10 cellular contexts compared by ENCODE assay signal in genomic region chr13:23890225-23890607, GRCh38. TPM values are rescaled to one million over a fixed set of nuclear protein-coding genes. Genes with fewer than 3 reads are reported as not detected.
DNase-seq lines count a peak whose midpoint lies in the region; TF ChIP-seq lines count a peak whose summit lies in the region.
"Not testable (repeated sequence)": the region's sequence is repeated elsewhere in the genome, so short reads cannot be mapped to it uniquely, and the experiment has no call there.
"Had no signal": no experiment of that assay in that cellular context is flagged by ENCODE, and none has a peak within 500 bp of the region (broad histone marks: within the 10 kb centered on the region; RNA-seq: fewer than 3 reads in every experiment).

No MANE protein-coding gene starts in this region.

- not testable (repeated sequence) for H3K23ac ChIP-seq in neuronal stem cell (ENCODE audit: low read depth, low read length, poor library complexity)

- no CpG with 5 or more reads among the region's 5 CpGs for WGBS in neuronal stem cell (ENCODE audit: extremely low coverage in 2 of 2, insufficient read length in 2 of 2, insufficient replicate concordance in 1 of 2), 2 donors

- not testable (repeated sequence) for H3K18ac ChIP-seq in neuronal stem cell (ENCODE audit: low read length)

- H2BK15ac ChIP-seq in neuronal stem cell (ENCODE audit: low read length), result not testable (repeated sequence)

- H3K9me3 ChIP-seq in AG04450 (ENCODE audit: control insufficient read depth, insufficient read depth, low read length); iPS-15b (ENCODE audit: control insufficient read depth, insufficient read depth, low read length); neuronal stem cell (replicated peaks in 1 of 2; ENCODE audit: control insufficient read depth in 2 of 2, insufficient read depth in 1 of 2, low read depth in 1 of 2, low read length in 2 of 2): not testable (repeated sequence)

- H3K9ac ChIP-seq in iPS-15b (ENCODE audit: low read depth, low read length); neuronal stem cell (ENCODE audit: low read depth, low read length, poor library complexity): not testable (repeated sequence)

- peak overlapping the region in 3 of 4 donors; percentile 86 to 97 (median 91) for H3K4me3 Mint-ChIP-seq in IgD-negative memory B cell
- H3K4me3 Mint-ChIP-seq in activated CD4-positive, alpha-beta memory T cell treated with anti-CD3 and anti-CD28 coated beads, Interleukin-2, amount 10 ng/mL, durations not matched to agents 7 days and 5 days, result peak overlapping the region; percentile 89

- H4K91ac ChIP-seq in neuronal stem cell (ENCODE audit: low read depth, low read length, poor library complexity), result not testable (repeated sequence)

- not testable (repeated sequence) for DNase-seq in AG04450 (ENCODE audit: low read depth, low spot score); activated CD4-positive, alpha-beta memory T cell treated with anti-CD3 and anti-CD28 coated beads, Interleukin-2, amount 10 ng/mL, durations not matched to agents 7 days and 5 days; neuronal stem cell (ENCODE audit: low spot score)
- peak; percentile 30 for DNase-seq in OCI-M1 (lab: John Stamatoyannopoulos, UW)
- peak in 1 of 61 donors; percentile 20 for DNase-seq in caudate nucleus (lab: John Stamatoyannopoulos, UW)

- H4K8ac ChIP-seq in neuronal stem cell (ENCODE audit: low read depth, low read length), result not testable (repeated sequence)

- H3K79me1 ChIP-seq in neuronal stem cell (ENCODE audit: low read depth, low read length), result not testable (repeated sequence)

- CTCF ChIA-PET in AG04450 (lab: Charles Lee), result interaction anchor here (0.7 to 3.3 kb wide), 19 partner anchors 9 to 566 kb away, joined by 3 to 20 read pairs (median 4); partner anchors contain the start of gene TNFRSF19
- CTCF ChIA-PET in activated CD4-positive, alpha-beta memory T cell treated with anti-CD3 and anti-CD28 coated beads, Interleukin-2, amount 10 ng/mL, durations not matched to agents 7 days and 5 days (lab: Charles Lee), result interaction anchor here (0.7 to 3.4 kb wide), 8 partner anchors 9 to 423 kb away, joined by 3 to 21 read pairs (median 4); partner anchors contain the start of gene C1QTNF9B

- H3K9me3 Mint-ChIP-seq in IgD-negative memory B cell; activated CD4-positive, alpha-beta memory T cell treated with anti-CD3 and anti-CD28 coated beads, Interleukin-2, amount 10 ng/mL, durations not matched to agents 7 days and 5 days: not testable (repeated sequence)

- H2AFZ ChIP-seq in neuronal stem cell (ENCODE audit: low read length), result peak overlapping the region; percentile 83

- not testable (repeated sequence) for H2BK5ac ChIP-seq in neuronal stem cell (ENCODE audit: low read length)

- H3K27me3 Mint-ChIP-seq in IgD-negative memory B cell; activated CD4-positive, alpha-beta memory T cell treated with anti-CD3 and anti-CD28 coated beads, Interleukin-2, amount 10 ng/mL, durations not matched to agents 7 days and 5 days: not testable (repeated sequence)

- H2BK12ac ChIP-seq in neuronal stem cell (ENCODE audit: low read length), result not testable (repeated sequence)

- POLR2A ChIA-PET in AG04450 (lab: Yijun Ruan, JAX); activated CD4-positive, alpha-beta memory T cell treated with anti-CD3 and anti-CD28 coated beads, Interleukin-2, amount 10 ng/mL, durations not matched to agents 7 days and 5 days (lab: Charles Lee): not testable (repeated sequence)

- not testable (repeated sequence) for H2BK120ac ChIP-seq in neuronal stem cell (ENCODE audit: low read depth, low read length)

- peaks cover 16 to 22% (median 17%) of the 10 kb centered on the region in 3 donors for H3K4me1 Mint-ChIP-seq in IgD-negative memory B cell
- peaks cover 25% of the 10 kb centered on the region for H3K4me1 Mint-ChIP-seq in activated CD4-positive, alpha-beta memory T cell treated with anti-CD3 and anti-CD28 coated beads, Interleukin-2, amount 10 ng/mL, durations not matched to agents 7 days and 5 days

- TF ChIP-seq CTCF in AG04450 (IDR thresholded peaks at IDR 0.05; ENCODE audit: low read depth, low read length), result peak; percentile 28
- peak; percentile 52 for TF ChIP-seq CTCF in GM12872 (IDR thresholded peaks at IDR 0.05; ENCODE audit: insufficient read depth, low read depth, low read length)

- H3K36me3 Mint-ChIP-seq in IgD-negative memory B cell; activated CD4-positive, alpha-beta memory T cell treated with anti-CD3 and anti-CD28 coated beads, Interleukin-2, amount 10 ng/mL, durations not matched to agents 7 days and 5 days (ENCODE audit: low read depth): not testable (repeated sequence)

- not testable (repeated sequence) for H2AK5ac ChIP-seq in neuronal stem cell (ENCODE audit: low read depth, low read length)

- H3K4me2 ChIP-seq in neuronal stem cell (ENCODE audit: insufficient read depth, low read length, poor library complexity, severe bottlenecking), result not testable (repeated sequence)

- not testable (repeated sequence) for H3K36me3 ChIP-seq in iPS-15b (ENCODE audit: control insufficient read depth, insufficient read depth, low read length); neuronal stem cell (replicated peaks in 1 of 2; ENCODE audit: control insufficient read depth in 2 of 2, insufficient read depth in 2 of 2, low read length in 2 of 2)

- H3K4me3 ChIP-seq in AG04450 (ENCODE audit: low read depth, low read length), result peak overlapping the region; percentile 88
- peak overlapping the region; percentile 20 for H3K4me3 ChIP-seq in iPS-15b (ENCODE audit: low read depth, low read length)
- H3K4me3 ChIP-seq in neuronal stem cell (ENCODE audit: low read length in 2 of 2), result not testable (repeated sequence)

- not testable (repeated sequence) for H3K27me3 ChIP-seq in AG04450 (ENCODE audit: control insufficient read depth, insufficient read depth, low read length); iPS-15b (ENCODE audit: control insufficient read depth, insufficient read depth, low read length); neuronal stem cell (ENCODE audit: control insufficient read depth in 3 of 3, insufficient read depth in 3 of 3, low read depth in 1 of 3, low read length in 3 of 3)

- H3K4ac ChIP-seq in neuronal stem cell (ENCODE audit: low read length), result not testable (repeated sequence)

- H3K27ac ChIP-seq in AG04450 (ENCODE audit: low read depth, low read length) (peak overlapping the region; percentile 47), caudate nucleus (ENCODE audit: low read depth, low read length) (peak overlapping the region; percentile 76)
- H3K27ac ChIP-seq in neuronal stem cell (replicated peaks; ENCODE audit: low read length), result not testable (repeated sequence)

- H3K14ac ChIP-seq in neuronal stem cell (ENCODE audit: low read length), result not testable (repeated sequence)

- H3K4me1 ChIP-seq in iPS-15b (ENCODE audit: control insufficient read depth, insufficient read depth, low read length); neuronal stem cell (ENCODE audit: control insufficient read depth in 2 of 2, insufficient read depth in 1 of 2, low read depth in 1 of 2, low read length in 2 of 2): not testable (repeated sequence)

- peak overlapping the region in 2 of 3 donors; percentile 15 to 48 for H3K27ac Mint-ChIP-seq in IgD-negative memory B cell
- not testable (repeated sequence) for H3K27ac Mint-ChIP-seq in activated CD4-positive, alpha-beta memory T cell treated with anti-CD3 and anti-CD28 coated beads, Interleukin-2, amount 10 ng/mL, durations not matched to agents 7 days and 5 days

RNA-seq across cellular contexts. Expression of gene MIPEP, which starts 1.0 kb away (rescaled TPM):
- polyA plus RNA-seq in AG04450 (2011; rRNA removed) (37.0 and 40.8 TPM in 2 replicates), IgD-negative memory B cell (11.7 TPM)
- 27.6 and 34.9 TPM in 2 replicates for polyA minus RNA-seq in AG04450 (2011; rRNA and poly(A)+ RNA removed)
- 1 to 10 TPM; 8.6 to 8.8 TPM for total RNA-seq in activated CD4-positive, alpha-beta memory T cell treated with anti-CD3 and anti-CD28 coated beads, Interleukin-2, amount 10 ng/mL, durations not matched to agents 7 days and 5 days
- 10.3 TPM for polyA plus RNA-seq in neuronal stem cell (2013, experiment 1 of 2)
- polyA plus RNA-seq in neuronal stem cell (2013, experiment 2 of 2), result 9.3 TPM

RNA-seq across cellular contexts. Expression of gene C1QTNF9B, which starts 7.1 kb away (rescaled TPM):
- polyA plus RNA-seq in AG04450 (2011; rRNA removed) (0.63 and 0.87 TPM in 2 replicates), IgD-negative memory B cell (not detected)
- polyA minus RNA-seq in AG04450 (2011; rRNA and poly(A)+ RNA removed), result 0.28 and 0.91 TPM in 2 replicates
- not detected for total RNA-seq in activated CD4-positive, alpha-beta memory T cell treated with anti-CD3 and anti-CD28 coated beads, Interleukin-2, amount 10 ng/mL, durations not matched to agents 7 days and 5 days
- polyA plus RNA-seq in neuronal stem cell (2013, experiment 1 of 2), result 0.04 TPM
- polyA plus RNA-seq in neuronal stem cell (2013, experiment 2 of 2), result 0.07 TPM
- total RNA-seq: body of pancreas, RPMI7951 had no signal
